13 cellular contexts compared by ENCODE assay signal in the genomic region with DNA sequence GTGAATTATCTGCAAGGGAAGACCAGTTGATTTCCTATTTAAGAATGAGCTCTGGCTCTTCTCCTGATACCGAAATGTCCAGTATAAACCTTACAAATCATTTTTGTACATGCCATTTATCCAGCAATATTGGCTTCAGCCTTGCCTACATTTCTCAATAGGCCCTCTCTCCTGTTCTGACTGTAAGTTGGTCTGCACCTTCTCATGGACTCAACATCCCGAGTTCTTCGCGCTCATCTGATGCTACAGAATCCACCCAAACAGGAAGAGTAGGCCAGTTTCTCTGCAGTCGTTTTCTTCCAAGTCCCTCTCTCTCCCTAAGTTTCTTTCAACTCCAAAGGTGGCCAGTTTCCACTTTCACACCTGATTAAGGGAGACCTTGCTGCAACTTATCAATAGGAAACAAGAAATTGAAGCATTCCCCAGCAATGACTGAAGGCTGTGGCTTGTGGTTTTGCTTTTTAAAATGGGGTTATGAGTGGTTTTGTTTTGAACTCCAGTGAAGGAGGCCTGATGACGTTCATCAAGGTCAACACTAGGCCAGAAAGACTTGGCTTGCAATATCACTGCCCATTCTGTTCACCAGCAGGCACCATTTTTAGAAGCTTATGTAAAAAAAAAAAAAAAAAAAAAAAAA.
DNase-seq lines count a peak whose midpoint lies in the region; ATAC-seq and TF ChIP-seq lines count a peak whose summit lies in the region.
"Had no signal": no experiment of that assay in that cellular context is flagged by ENCODE, and none has a peak within 500 bp of the region (broad histone marks: within the 10 kb centered on the region; RNA-seq: fewer than 3 reads in every experiment).

No MANE protein-coding gene starts in this region.

- no peak for TF ChIP-seq CTCF in PC-3 (conservative IDR thresholded peaks at IDR 0.05; ENCODE audit: low read depth, low read length)

- H2AFZ ChIP-seq in PC-3 (ENCODE audit: low read length), result no peak overlapping the region

- no TSS peak for BruUV-seq in PC-3 (replicated peaks; lab: Mats Ljungman, UMichigan)

- H3K23ac ChIP-seq in mesendoderm (ENCODE audit: low read length), result no peak overlapping the region

- no peak overlapping the region for H2AK5ac ChIP-seq in mesendoderm (ENCODE audit: low read length)

- ATAC-seq in GM18868 (IDR thresholded peaks at IDR 0.05; ENCODE audit: unreplicated experiment), result peak; percentile 77
- ATAC-seq in activated CD8-positive, alpha-beta T cell treated with anti-CD3 and anti-CD28 coated beads, Interleukin-2, amount 10 ng/mL, durations not matched to agents 7 days and 5 days, result peak; percentile 71
- no peak for ATAC-seq in PC-3
- no peak for ATAC-seq in right cardiac atrium
- ATAC-seq: HepG2 had no signal

- peaks cover 16 to 22% (median 20%) of the 10 kb centered on the region in 4 donors for H3K4me1 Mint-ChIP-seq in CD4-positive, alpha-beta memory T cell
- H3K4me1 Mint-ChIP-seq in activated CD8-positive, alpha-beta T cell treated with anti-CD3 and anti-CD28 coated beads, Interleukin-2, amount 10 ng/mL, durations not matched to agents 7 days and 5 days (ENCODE audit: low read depth), result peaks cover 22% of the 10 kb centered on the region
- H3K4me1 Mint-ChIP-seq: activated B cell treated with CpG ODN at 0.5 μM for 24 hours had no signal

- peak; percentile 38 to 65 (median 61) for DNase-seq in CD4-positive, alpha-beta memory T cell
- peak; percentile 60 for DNase-seq in activated CD8-positive, alpha-beta T cell treated with anti-CD3 and anti-CD28 coated beads, Interleukin-2, amount 10 ng/mL, durations not matched to agents 7 days and 5 days
- DNase-seq in mesendoderm, result peak; percentile 63
- no peak for DNase-seq in PC-3
- no peak for DNase-seq in HK-2 (ENCODE audit: unreplicated experiment)
- no peak for DNase-seq in right cardiac atrium
- DNase-seq: activated B cell treated with CpG ODN at 0.5 μM for 24 hours, colonic mucosa, GOT3, uterus had no signal

- H3K79me2 ChIP-seq in mesendoderm (ENCODE audit: control insufficient read depth, insufficient read depth, low read length), result no peaks in the 10 kb centered on the region
- H3K79me2 ChIP-seq in PC-3 (ENCODE audit: low read length), result no peaks in the 10 kb centered on the region

- CTCF ChIA-PET in CD4-positive, alpha-beta memory T cell (lab: Charles Lee; ENCODE audit: partially characterized antibody), result interaction anchor here (1.1 to 1.2 kb wide), 2 partner anchors 10 to 199 kb away, joined by 3 to 4 read pairs; no protein-coding TSS in a partner anchor
- CTCF ChIA-PET in activated CD8-positive, alpha-beta T cell treated with anti-CD3 and anti-CD28 coated beads, Interleukin-2, amount 10 ng/mL, durations not matched to agents 7 days and 5 days (lab: Charles Lee), result no interaction called here
- CTCF ChIA-PET in PC-3 (lab: Charles Lee), result no interaction called here

- no peak overlapping the region for H3K27ac ChIP-seq in CD4-positive, alpha-beta memory T cell (ENCODE audit: low read depth, low read length)
- H3K27ac ChIP-seq in mesendoderm (ENCODE audit: low read depth, low read length) (no peak overlapping the region), PC-3 (ENCODE audit: low read length) (no peak overlapping the region), right cardiac atrium (ENCODE audit: low read length) (no peak overlapping the region)
- H3K27ac ChIP-seq: C4-2B, colonic mucosa, uterus had no signal

- no CpG with 5 or more reads among the region's 6 CpGs for WGBS in mesendoderm (ENCODE audit: extremely low coverage, insufficient coverage, low lambda C conversion rate)
- 82% methylated on average over 6 of the region's 6 CpGs for WGBS in right cardiac atrium

- H2BK15ac ChIP-seq in mesendoderm (replicated peaks; ENCODE audit: low read depth), result no peak overlapping the region

- H3K9me3 Mint-ChIP-seq in CD4-positive, alpha-beta memory T cell, result peaks cover 0 to 5% (median 2%) of the 10 kb centered on the region in 8 donors
- peaks cover 6% of the 10 kb centered on the region for H3K9me3 Mint-ChIP-seq in activated CD8-positive, alpha-beta T cell treated with anti-CD3 and anti-CD28 coated beads, Interleukin-2, amount 10 ng/mL, durations not matched to agents 7 days and 5 days (ENCODE audit: insufficient read depth)

- peaks cover 0 to 10% of the 10 kb centered on the region in 2 donors for H3K36me3 Mint-ChIP-seq in CD4-positive, alpha-beta memory T cell
- H3K36me3 Mint-ChIP-seq in activated CD8-positive, alpha-beta T cell treated with anti-CD3 and anti-CD28 coated beads, Interleukin-2, amount 10 ng/mL, durations not matched to agents 7 days and 5 days (ENCODE audit: low read depth), result peaks cover 9% of the 10 kb centered on the region

- H3K27me3 ChIP-seq in CD4-positive, alpha-beta memory T cell (ENCODE audit: insufficient read depth, low read length), result no peaks in the 10 kb centered on the region
- no peaks in the 10 kb centered on the region for H3K27me3 ChIP-seq in mesendoderm (ENCODE audit: insufficient read depth, low read length, poor library complexity)
- H3K27me3 ChIP-seq in PC-3 (ENCODE audit: low read length), result no peaks in the 10 kb centered on the region
- H3K27me3 ChIP-seq in right cardiac atrium (ENCODE audit: control insufficient read depth, insufficient read depth), result no peaks in the 10 kb centered on the region
- H3K27me3 ChIP-seq: colonic mucosa, uterus had no signal

- no peak overlapping the region for H3K4ac ChIP-seq in mesendoderm (ENCODE audit: low read depth, low read length)

- H4K8ac ChIP-seq in mesendoderm (ENCODE audit: low read depth, low read length), result no peak overlapping the region

- no peak overlapping the region for H3K9ac ChIP-seq in mesendoderm (ENCODE audit: low read length)
- H3K9ac ChIP-seq in PC-3 (ENCODE audit: low read length), result no peak overlapping the region

- H3K4me3 Mint-ChIP-seq in CD4-positive, alpha-beta memory T cell, result peak overlapping the region in 7 of 8 donors; percentile 5 to 65 (median 18)
- H3K4me3 Mint-ChIP-seq in activated CD8-positive, alpha-beta T cell treated with anti-CD3 and anti-CD28 coated beads, Interleukin-2, amount 10 ng/mL, durations not matched to agents 7 days and 5 days, result peak overlapping the region; percentile 9
- H3K4me3 Mint-ChIP-seq: activated B cell treated with CpG ODN at 0.5 μM for 24 hours had no signal

- no peak overlapping the region for H2BK120ac ChIP-seq in mesendoderm (ENCODE audit: low read depth, low read length)

- no peak overlapping the region for H3K4me3 ChIP-seq in CD4-positive, alpha-beta memory T cell (ENCODE audit: low read length in 2 of 2)
- H3K4me3 ChIP-seq in mesendoderm (ENCODE audit: low read length), result no peak overlapping the region
- no peak overlapping the region for H3K4me3 ChIP-seq in PC-3 (ENCODE audit: low read length)
- H3K4me3 ChIP-seq in right cardiac atrium (ENCODE audit: low read length), result no peak overlapping the region
- H3K4me3 ChIP-seq: colonic mucosa, uterus had no signal

- H3K9me3 ChIP-seq in CD4-positive, alpha-beta memory T cell (ENCODE audit: control insufficient read depth in 1 of 2, low read length in 2 of 2), result no peaks in the 10 kb centered on the region
- no peaks in the 10 kb centered on the region for H3K9me3 ChIP-seq in PC-3 (ENCODE audit: low read length)
- H3K9me3 ChIP-seq in right cardiac atrium (ENCODE audit: control insufficient read depth, low read length), result no peaks in the 10 kb centered on the region
- H3K9me3 ChIP-seq: colonic mucosa, uterus had no signal

- no peaks in the 10 kb centered on the region for H3F3A ChIP-seq in PC-3 (ENCODE audit: low read length, unreplicated experiment)

- no peaks in the 10 kb centered on the region for H4K20me1 ChIP-seq in PC-3 (ENCODE audit: low read length)

- no peaks in the 10 kb centered on the region for H3K79me1 ChIP-seq in mesendoderm (ENCODE audit: low read length)

- H3K36me3 ChIP-seq in CD4-positive, alpha-beta memory T cell (ENCODE audit: insufficient read depth, low read length), result no peaks in the 10 kb centered on the region
- H3K36me3 ChIP-seq in mesendoderm (ENCODE audit: control insufficient read depth, insufficient read depth, low read length) (no peaks in the 10 kb centered on the region), PC-3 (ENCODE audit: low read depth, low read length) (no peaks in the 10 kb centered on the region)
- H3K36me3 ChIP-seq: colonic mucosa, uterus had no signal

- H3K27ac Mint-ChIP-seq in CD4-positive, alpha-beta memory T cell, result peak overlapping the region in 5 of 7 donors; percentile 10 to 75 (median 61)
- H3K27ac Mint-ChIP-seq in activated CD8-positive, alpha-beta T cell treated with anti-CD3 and anti-CD28 coated beads, Interleukin-2, amount 10 ng/mL, durations not matched to agents 7 days and 5 days, result peak overlapping the region; percentile 18
- H3K27ac Mint-ChIP-seq: activated B cell treated with CpG ODN at 0.5 μM for 24 hours had no signal

- no peak overlapping the region for H4K5ac ChIP-seq in mesendoderm (ENCODE audit: low read length)

- intact Hi-C loops in CD4-positive, alpha-beta memory T cell (cut with micrococcal nuclease), result no loop called here
- intact Hi-C loops in PC-3 (cut with micrococcal nuclease) (no loop called here), right cardiac atrium (cut with DNase I) (no loop called here)

- H3K18ac ChIP-seq in mesendoderm (ENCODE audit: low read length), result no peak overlapping the region

- no peak overlapping the region for H2BK5ac ChIP-seq in mesendoderm (ENCODE audit: low read length)

- no peaks in the 10 kb centered on the region for H3K9me2 ChIP-seq in PC-3 (replicated peaks; ENCODE audit: low read length)

- no peak overlapping the region for H3K56ac ChIP-seq in mesendoderm (ENCODE audit: low read length)

- peaks cover 17% of the 10 kb centered on the region for H3K4me1 ChIP-seq in CD4-positive, alpha-beta memory T cell (ENCODE audit: insufficient read depth, low read length)
- H3K4me1 ChIP-seq in mesendoderm (ENCODE audit: control insufficient read depth, low read depth, low read length) (peaks cover 2% of the 10 kb centered on the region), PC-3 (ENCODE audit: insufficient read depth, low read length) (no peaks in the 10 kb centered on the region), right cardiac atrium (ENCODE audit: control insufficient read depth, insufficient read depth, low read length) (no peaks in the 10 kb centered on the region)
- H3K4me1 ChIP-seq: colonic mucosa, uterus had no signal

- H3K27me3 Mint-ChIP-seq in CD4-positive, alpha-beta memory T cell, result no peaks in the 10 kb centered on the region
- peaks cover 12% of the 10 kb centered on the region for H3K27me3 Mint-ChIP-seq in activated CD8-positive, alpha-beta T cell treated with anti-CD3 and anti-CD28 coated beads, Interleukin-2, amount 10 ng/mL, durations not matched to agents 7 days and 5 days (ENCODE audit: low read depth)

- POLR2A ChIA-PET in CD4-positive, alpha-beta memory T cell (lab: Charles Lee; ENCODE audit: partially characterized antibody), result interaction anchor here (1.0 kb wide), 1 partner anchor 54 kb away, joined by 4 read pairs; no protein-coding TSS in a partner anchor
- POLR2A ChIA-PET in activated CD8-positive, alpha-beta T cell treated with anti-CD3 and anti-CD28 coated beads, Interleukin-2, amount 10 ng/mL, durations not matched to agents 7 days and 5 days (lab: Charles Lee), result no interaction called here
- POLR2A ChIA-PET in PC-3 (lab: Charles Lee; ENCODE audit: unreplicated experiment), result no interaction called here

- H3K4me2 ChIP-seq in mesendoderm (ENCODE audit: low read length), result no peak overlapping the region
- no peak overlapping the region for H3K4me2 ChIP-seq in PC-3 (ENCODE audit: low read length)

Comparison
In these comparisons a context has a peak if more than half of its experiments do, and no peak if none do; other contexts are left out.
1. DNase-seq: peak in CD4-positive, alpha-beta memory T cell (5 of 5), activated CD8-positive, alpha-beta T cell treated with anti-CD3 and anti-CD28 coated beads, Interleukin-2, amount 10 ng/mL, durations not matched to agents 7 days and 5 days (single experiment) and mesendoderm (single experiment); none in PC-3 (single experiment), HK-2 (single experiment) and right cardiac atrium (0 of 3).
2. ATAC-seq: peak in GM18868 (single experiment) and activated CD8-positive, alpha-beta T cell treated with anti-CD3 and anti-CD28 coated beads, Interleukin-2, amount 10 ng/mL, durations not matched to agents 7 days and 5 days (single experiment); none in PC-3 (single experiment) and right cardiac atrium (0 of 2).